Comparison of ENCODE assay signal across 8 cellular contexts in the genomic region with DNA sequence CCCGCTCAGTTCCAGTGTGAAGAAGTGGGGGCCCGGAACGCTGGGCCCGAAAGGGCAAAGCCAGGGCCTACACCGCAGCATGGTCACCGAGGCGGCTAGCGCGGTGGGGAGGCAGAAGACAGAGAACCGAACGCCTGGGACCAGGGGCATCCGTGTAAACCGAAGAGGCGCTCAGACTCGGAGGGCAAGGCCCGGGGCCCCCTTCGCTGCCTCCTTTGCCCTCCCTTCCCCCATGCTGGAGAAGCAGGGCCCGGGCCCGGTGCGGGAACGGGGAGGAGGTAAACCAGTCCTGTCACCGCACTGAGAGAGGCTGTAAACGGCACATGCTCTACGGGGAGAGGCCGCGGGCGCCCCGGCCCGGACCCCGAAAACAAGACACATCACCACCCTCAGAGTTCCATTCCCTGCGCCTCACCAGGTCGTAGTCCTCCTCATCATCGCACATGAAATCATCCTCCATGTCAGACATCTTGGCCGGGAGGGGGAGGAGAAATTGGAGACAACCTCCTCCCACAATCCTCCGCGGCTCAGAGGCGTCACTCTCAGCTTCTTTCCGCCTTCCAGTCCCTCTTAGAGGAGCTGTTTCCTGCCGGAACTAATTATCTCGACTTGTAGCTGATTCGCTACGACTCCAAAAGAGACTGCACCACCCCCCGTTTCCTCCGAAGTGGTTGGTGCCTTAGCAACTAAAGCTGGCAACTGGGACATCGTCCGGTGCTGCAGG. TPM values are rescaled to one million over a fixed set of nuclear protein-coding genes. Genes with fewer than 3 reads are reported as not detected.
DNase-seq lines count a peak whose midpoint lies in the region; ATAC-seq and TF ChIP-seq lines count a peak whose summit lies in the region.

COPS2 (minus strand) TSS at position 490 of the 724 bp plus-strand sequence; CDS start at position 469, 21 bp downstream.

- H3K9me3 Mint-ChIP-seq in IgD-negative memory B cell = no peaks in the 10 kb centered on the region

- H3K27ac Mint-ChIP-seq in IgD-negative memory B cell = peak within 1 kb of the TSS; percentile 71 to 99 (median 92)

- H3K4me1 Mint-ChIP-seq in IgD-negative memory B cell = peaks cover 21 to 31% (median 30%) of the 10 kb centered on the region in 3 donors

- H3K36me3 ChIP-seq in mucosa of descending colon (ENCODE audit: low read depth) = no peaks in the 10 kb centered on the region

- H3K36me3 Mint-ChIP-seq in IgD-negative memory B cell = peaks cover 6% of the 10 kb centered on the region

- intact Hi-C loops in mucosa of descending colon (cut with DNase I, micrococcal nuclease) = no loop called here

- peak; percentile 91 for ATAC-seq in GM21529 (IDR thresholded peaks at IDR 0.05; ENCODE audit: unreplicated experiment)
- peak; percentile 99 for ATAC-seq in mucosa of descending colon

- no peak for TF ChIP-seq CTCF in mucosa of descending colon (IDR thresholded peaks at IDR 0.05)

- no peaks in the 10 kb centered on the region for H3K27me3 Mint-ChIP-seq in IgD-negative memory B cell

- no peaks in the 10 kb centered on the region for H3K9me3 ChIP-seq in mucosa of descending colon

- peak within 1 kb of the TSS; percentile 87 for H3K4me3 ChIP-seq in mucosa of descending colon

- H3K27ac ChIP-seq in epithelial cell of prostate = peak within 1 kb of the TSS; percentile 63

- peaks cover 22% of the 10 kb centered on the region for H3K4me1 ChIP-seq in mucosa of descending colon (ENCODE audit: low read depth)

- DNase-seq in DMS 273 treated with DMSO at 0.1 percent for 48 hours (lab: John Stamatoyannopoulos, UW) (peak; percentile 83), OCI-M2 (lab: John Stamatoyannopoulos, UW; ENCODE audit: unreplicated experiment) (peak; percentile 90), activated T-cell treated with anti-CD3 and anti-CD28 coated beads for 48 hours (ENCODE audit: low read depth) (peak; percentile 83), epithelial cell of prostate (ENCODE audit: low read depth, low spot score) (peak; percentile 93), mucosa of descending colon (peak; percentile 91 to 98 (median 93))
- peak; percentile 85 for DNase-seq in stimulated activated CD8-positive, alpha-beta memory T cell treated with anti-CD3 and anti-CD28 coated beads, Interleukin-4, amount 100 ng/mL, for 24 hours (ENCODE audit: low read depth)

- H3K4me3 Mint-ChIP-seq in IgD-negative memory B cell = peak within 1 kb of the TSS; percentile 92 to 100 (median 99)

RNA-seq across cellular contexts. Expression of gene COPS2, which starts in this region (rescaled TPM):
- 27.3 TPM for polyA plus RNA-seq in IgD-negative memory B cell
- total RNA-seq in mucosa of descending colon = 100 to 1,000 TPM in 1 of 3 donors, 10 to 100 TPM in 2; 38.4 to 102 (median 43.5) TPM

Comparison
In these comparisons a context has a peak if more than half of its experiments do, and no peak if none do; other contexts are left out.
1. Peak in every context shown above with its lines: DNase-seq, ATAC-seq, H3K4me3 ChIP-seq and H3K27ac ChIP-seq.